In the genomic region with DNA sequence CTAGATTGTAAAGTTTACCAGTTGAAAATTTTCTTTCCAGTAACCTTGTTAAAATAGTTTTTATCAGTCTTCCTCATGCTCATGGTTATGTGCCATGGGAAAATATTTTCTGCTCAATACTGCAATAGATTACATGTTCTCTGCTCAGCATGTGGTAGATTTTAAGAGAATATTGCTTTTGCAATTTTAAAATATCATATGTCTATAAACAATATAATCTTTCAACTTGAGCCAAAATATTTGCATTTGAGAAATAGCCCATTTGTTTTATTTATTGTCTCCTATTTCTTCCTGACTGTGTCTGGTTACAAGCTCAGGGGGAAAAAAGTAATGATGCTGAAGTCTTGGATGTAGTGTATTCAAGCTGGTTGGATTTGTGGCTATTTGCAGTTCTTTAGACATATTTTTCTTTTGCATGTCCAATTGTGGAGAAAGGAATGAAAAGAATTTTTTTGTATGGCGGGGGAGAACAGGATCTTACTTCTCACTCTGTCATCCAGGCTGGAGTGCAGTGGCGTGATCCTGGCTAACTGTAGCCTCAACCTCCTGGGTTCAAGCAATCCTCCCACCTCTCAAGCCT, we compare ENCODE assay signal across 19 cellular contexts.
DNase-seq lines count a peak whose midpoint lies in the region; FAIRE-seq and TF ChIP-seq lines count a peak whose summit lies in the region.
"Had no signal": no experiment of that assay in that cellular context is flagged by ENCODE, and none has a peak within 500 bp of the region (broad histone marks: within the 10 kb centered on the region; RNA-seq: fewer than 3 reads in every experiment).

No MANE protein-coding gene starts in this region.

- no peak overlapping the region for H3K27ac Mint-ChIP-seq in progenitor cell of endocrine pancreas
- H3K27ac Mint-ChIP-seq: activated CD4-positive, alpha-beta memory T cell treated with anti-CD3 and anti-CD28 coated beads, Interleukin-2, amount 10 ng/mL, durations not matched to agents 7 days and 5 days; activated T-cell treated with anti-CD3 and anti-CD28 coated beads, Interleukin-2, amount 50 U/mL, for 24 hours; T-helper 17 cell had no signal

- peaks cover 1% of the 10 kb centered on the region for H3K36me3 Mint-ChIP-seq in progenitor cell of endocrine pancreas (ENCODE audit: insufficient read depth)

- H3K9me3 Mint-ChIP-seq in progenitor cell of endocrine pancreas (ENCODE audit: low read depth), result peaks cover 5% of the 10 kb centered on the region

- DNase-seq in AG09319 (ENCODE audit: extremely low read depth, low read depth) (peak; percentile 32), SK-MEL-5 (ENCODE audit: low read depth, low spot score) (peak; percentile 3), myocyte (ENCODE audit: low read depth) (peak; percentile 17), AML-193 (lab: John Stamatoyannopoulos, UW) (no peak), progenitor cell of endocrine pancreas (ENCODE audit: low spot score, unreplicated experiment) (no peak), GM10266 (ENCODE audit: extremely low spot score) (no peak), mesenteric fat pad (ENCODE audit: low spot score) (no peak)
- DNase-seq: ACHN; activated CD4-positive, alpha-beta memory T cell treated with anti-CD3 and anti-CD28 coated beads, Interleukin-2, amount 10 ng/mL, durations not matched to agents 7 days and 5 days; activated naive CD4-positive, alpha-beta T cell treated with Interleukin-2 at 50 U/mL for 16 hours; activated T-cell treated with anti-CD3 and anti-CD28 coated beads, Interleukin-2, amount 50 U/mL, for 24 hours; GOT3; left colon; midbrain; NCI-H146; PC-9; T-helper 17 cell; WERI-Rb-1 had no signal

- peak; percentile 94 for FAIRE-seq in endometrium (lab: Jason Lieb, UNC)

- H3K4me1 Mint-ChIP-seq in progenitor cell of endocrine pancreas (ENCODE audit: low read depth), result peaks cover 12% of the 10 kb centered on the region
- H3K4me1 Mint-ChIP-seq: activated CD4-positive, alpha-beta memory T cell treated with anti-CD3 and anti-CD28 coated beads, Interleukin-2, amount 10 ng/mL, durations not matched to agents 7 days and 5 days; T-helper 17 cell had no signal

- no peaks in the 10 kb centered on the region for H3K27me3 Mint-ChIP-seq in progenitor cell of endocrine pancreas
- H3K27me3 Mint-ChIP-seq: activated CD4-positive, alpha-beta memory T cell treated with anti-CD3 and anti-CD28 coated beads, Interleukin-2, amount 10 ng/mL, durations not matched to agents 7 days and 5 days; activated T-cell treated with anti-CD3 and anti-CD28 coated beads, Interleukin-2, amount 50 U/mL, for 24 hours; T-helper 17 cell had no signal

- in situ Hi-C loops in SK-MEL-5 (cut with HindIII; ENCODE audit: low pct_unique_long_range_greater_than_20kb, low sequenced_read_pairs), result no loop called here

- H3K4me3 Mint-ChIP-seq in progenitor cell of endocrine pancreas (ENCODE audit: low read depth), result no peak overlapping the region
- H3K4me3 Mint-ChIP-seq: activated CD4-positive, alpha-beta memory T cell treated with anti-CD3 and anti-CD28 coated beads, Interleukin-2, amount 10 ng/mL, durations not matched to agents 7 days and 5 days; activated T-cell treated with anti-CD3 and anti-CD28 coated beads, Interleukin-2, amount 50 U/mL, for 24 hours; T-helper 17 cell had no signal

- TF ChIP-seq CTCF in AG09319 (IDR thresholded peaks at IDR 0.05; ENCODE audit: low read depth, low read length) (no peak), progenitor cell of endocrine pancreas (IDR thresholded peaks at IDR 0.05; ENCODE audit: unreplicated experiment) (no peak), GM10266 (IDR thresholded peaks at IDR 0.05; ENCODE audit: control insufficient read depth, insufficient read depth, low read depth, missing control alignments) (no peak)

Comparison
In these comparisons a context has a peak if more than half of its experiments do, and no peak if none do; other contexts are left out.
1. DNase-seq: peak in AG09319 (single experiment), SK-MEL-5 (single experiment) and myocyte (single experiment); none in AML-193 (0 of 2), progenitor cell of endocrine pancreas (single experiment), GM10266 (single experiment) and mesenteric fat pad (single experiment).